In genomic region chr2:200406379-200406778, GRCh38 we compare ENCODE assay signal across 10 cellular contexts.
DNase-seq lines count a peak whose midpoint lies in the region; ATAC-seq, FAIRE-seq and TF ChIP-seq lines count a peak whose summit lies in the region.
"Had no signal": no experiment of that assay in that cellular context is flagged by ENCODE, and none has a peak within 500 bp of the region (broad histone marks: within the 10 kb centered on the region; RNA-seq: fewer than 3 reads in every experiment).

No MANE protein-coding gene starts in this region.

- ATAC-seq in GM18511 (IDR thresholded peaks at IDR 0.05; ENCODE audit: unreplicated experiment): peak; percentile 81
- peak; percentile 63 for ATAC-seq in HG03066 (IDR thresholded peaks at IDR 0.05; ENCODE audit: low read depth, unreplicated experiment)
- ATAC-seq in activated naive CD8-positive, alpha-beta T cell treated with anti-CD3 and anti-CD28 coated beads, Interleukin-2, amount 10 ng/mL, durations not matched to agents 7 days and 5 days (ENCODE audit: low read depth): peak; percentile 43

- peak overlapping the region; percentile 97 for H3K27ac ChIP-seq in mesodermal cell (ENCODE audit: low read depth, low read length, severe bottlenecking)

- H3K4me1 ChIP-seq in mesodermal cell (ENCODE audit: control insufficient read depth, insufficient read depth, low read length, poor library complexity, severe bottlenecking): peaks cover 71% of the 10 kb centered on the region

- peaks cover 37% of the 10 kb centered on the region for H3K36me3 ChIP-seq in mesodermal cell (ENCODE audit: control insufficient read depth, insufficient read depth, low read length)
- H3K36me3 ChIP-seq: gastrocnemius medialis had no signal

- peak overlapping the region; percentile 33 for H3K4me3 Mint-ChIP-seq in activated naive CD8-positive, alpha-beta T cell treated with anti-CD3 and anti-CD28 coated beads, Interleukin-2, amount 10 ng/mL, durations not matched to agents 7 days and 5 days

- H3K36me3 Mint-ChIP-seq in activated naive CD8-positive, alpha-beta T cell treated with anti-CD3 and anti-CD28 coated beads, Interleukin-2, amount 10 ng/mL, durations not matched to agents 7 days and 5 days: peaks cover 41% of the 10 kb centered on the region

- H3K27ac Mint-ChIP-seq in activated naive CD8-positive, alpha-beta T cell treated with anti-CD3 and anti-CD28 coated beads, Interleukin-2, amount 10 ng/mL, durations not matched to agents 7 days and 5 days: peak overlapping the region; percentile 80

- peaks cover 35% of the 10 kb centered on the region for H3K4me1 Mint-ChIP-seq in activated naive CD8-positive, alpha-beta T cell treated with anti-CD3 and anti-CD28 coated beads, Interleukin-2, amount 10 ng/mL, durations not matched to agents 7 days and 5 days

- no peaks in the 10 kb centered on the region for H3K9me3 ChIP-seq in mesodermal cell (ENCODE audit: control insufficient read depth, low read length)
- H3K9me3 ChIP-seq: gastrocnemius medialis had no signal

- H3K4me3 ChIP-seq in mesodermal cell (ENCODE audit: extremely low read depth, insufficient read depth, low read length, poor library complexity, severe bottlenecking): no peak overlapping the region
- H3K4me3 ChIP-seq: gastrocnemius medialis had no signal

- no peak for FAIRE-seq in GM12892 (lab: Jason Lieb, UNC)
- FAIRE-seq in urothelium cell line (lab: Jason Lieb, UNC): no peak
- FAIRE-seq: TTC549 had no signal

- no peak for DNase-seq in activated naive CD8-positive, alpha-beta T cell treated with anti-CD3 and anti-CD28 coated beads, Interleukin-2, amount 10 ng/mL, durations not matched to agents 7 days and 5 days
- DNase-seq in stimulated activated CD4-positive, alpha-beta T cell treated with anti-CD3 and anti-CD28 coated beads, Interleukin-12 subunit alpha, Interleukin-12 subunit beta, amount 100 ng/mL, for 4 hours: no peak
- DNase-seq in iPS-NIHi11 (ENCODE audit: low spot score) (no peak), GM12892 (ENCODE audit: insufficient read length) (no peak), urothelium cell line (ENCODE audit: low spot score) (no peak)
- DNase-seq: gastrocnemius medialis had no signal

- H3K27me3 Mint-ChIP-seq in activated naive CD8-positive, alpha-beta T cell treated with anti-CD3 and anti-CD28 coated beads, Interleukin-2, amount 10 ng/mL, durations not matched to agents 7 days and 5 days: no peaks in the 10 kb centered on the region

- no peaks in the 10 kb centered on the region for H3K9me3 Mint-ChIP-seq in activated naive CD8-positive, alpha-beta T cell treated with anti-CD3 and anti-CD28 coated beads, Interleukin-2, amount 10 ng/mL, durations not matched to agents 7 days and 5 days

- no peak for TF ChIP-seq POLR2A in GM12892 (IDR thresholded peaks at IDR 0.05; ENCODE audit: low read depth, low read length)

- no CpG with 5 or more reads among the region's 2 CpGs for WGBS in mesodermal cell (ENCODE audit: insufficient coverage in 2 of 2), 2 experiments

- POLR2A ChIA-PET in activated naive CD8-positive, alpha-beta T cell treated with anti-CD3 and anti-CD28 coated beads, Interleukin-2, amount 10 ng/mL, durations not matched to agents 7 days and 5 days (lab: Charles Lee): interaction anchor here (0.7 to 1.7 kb wide), 4 partner anchors 21 to 466 kb away, joined by 3 to 5 read pairs (median 4); partner anchors contain the start of gene SPATS2L
